ENCODE assay signal across 30 cellular contexts in genomic region chr13:75223981-75224742, GRCh38.
"Had no signal": no experiment of that assay in that cellular context is flagged by ENCODE, and none has a peak within 500 bp of the region (broad histone marks: within the 10 kb centered on the region; RNA-seq: fewer than 3 reads in every experiment).

No MANE protein-coding gene starts in this region.

- H3K9ac ChIP-seq: parathyroid adenoma had no signal

- ATAC-seq: heart right ventricle; psoas muscle; stimulated activated memory B cell treated with anti-CD40 and anti-IgM and Interleukin-4, amounts not matched to agents 10 μg/mL and 1 μg/mL and 100 μg/mL, for 72 hours; stimulated activated naive CD8-positive, alpha-beta T cell treated with anti-CD3 and anti-CD28 coated beads, Interleukin-15, amount 100 ng/mL, for 72 hours had no signal

- H3K27ac ChIP-seq: cardiac muscle cell, colonic mucosa, dorsolateral prefrontal cortex, heart right ventricle, left ventricle myocardium inferior, parathyroid adenoma, psoas muscle, sigmoid colon, upper lobe of left lung, VCaP had no signal

- H3K4me1 ChIP-seq: colonic mucosa, parathyroid adenoma had no signal

- H2AFZ ChIP-seq: parathyroid adenoma had no signal

- H3K9me3 ChIP-seq: colonic mucosa, heart right ventricle, left ventricle myocardium inferior, psoas muscle, sigmoid colon, upper lobe of left lung had no signal

- H3K27me3 ChIP-seq: cardiac muscle cell, colonic mucosa, dorsolateral prefrontal cortex, sigmoid colon, upper lobe of left lung had no signal

- DNase-seq: activated CD4-positive, alpha-beta T cell treated with anti-CD3 and anti-CD28 coated beads for 4 hours; activated CD4-positive, alpha-beta T cell treated with anti-CD3 and anti-CD28 coated beads, Interleukin-2, amount 50 U/mL, for 4 hours; activated CD8-positive, alpha-beta memory T cell treated with anti-CD3 and anti-CD28 coated beads for 24 hours; activated effector memory CD4-positive, alpha-beta T cell treated with Interleukin-2 at 50 U/mL for 16 hours; activated naive CD4-positive, alpha-beta T cell treated with Interleukin-2 at 50 U/mL for 16 hours; anterior cingulate cortex; cerebellar nuclear complex; colonic mucosa; dorsolateral prefrontal cortex; effector memory CD4-positive, alpha-beta T cell; heart right ventricle; kidney glomerular epithelial cell; left ventricle myocardium inferior; naive B cell; nucleus accumbens; psoas muscle; sigmoid colon; small intestine; stimulated activated CD4-positive, alpha-beta T cell treated with anti-CD3 and anti-CD28 coated beads, Interleukin-1b, Interleukin-23, amount 100 ng/mL, for 48 hours; stimulated activated CD4-positive, alpha-beta T cell treated with anti-CD3 and anti-CD28 coated beads, Interleukin-4, amount 100 ng/mL, for 4 hours; stimulated activated CD8-positive, alpha-beta memory T cell treated with anti-CD3 and anti-CD28 coated beads, Interleukin-4, amount 100 ng/mL, for 48 hours; stimulated activated naive CD8-positive, alpha-beta T cell treated with anti-CD3 and anti-CD28 coated beads, Interleukin-15, amount 100 ng/mL, for 72 hours; substantia nigra; T-helper 9 cell; upper lobe of left lung had no signal

- H3K36me3 ChIP-seq: cardiac muscle cell, colonic mucosa, heart right ventricle, left ventricle myocardium inferior, sigmoid colon, upper lobe of left lung had no signal

- H3K4me3 ChIP-seq: cardiac muscle cell, colonic mucosa, dorsolateral prefrontal cortex, heart right ventricle, left ventricle myocardium inferior, lung, psoas muscle, sigmoid colon, upper lobe of left lung had no signal

- H3K79me2 ChIP-seq: parathyroid adenoma had no signal
